ENCODE assay signal across 13 cellular contexts in the genomic region with DNA sequence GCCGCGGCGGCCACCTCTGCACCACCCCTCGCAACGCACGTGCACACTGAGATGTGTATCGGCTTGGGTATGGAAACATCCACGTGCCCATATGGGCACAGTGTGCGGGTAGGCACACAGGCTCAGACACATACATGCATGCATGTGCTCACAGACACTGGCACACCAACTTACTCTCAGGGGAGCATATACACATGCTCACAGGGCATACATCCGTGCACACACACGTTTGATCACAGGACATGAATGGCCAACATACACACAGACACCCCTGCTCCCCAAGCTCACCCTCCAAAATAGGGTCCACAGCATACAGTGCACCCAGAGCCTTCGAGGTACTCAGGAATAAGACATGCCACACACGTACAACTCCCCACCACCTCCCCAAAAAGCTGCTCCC. TPM values are rescaled to one million over a fixed set of nuclear protein-coding genes. Genes with fewer than 3 reads are reported as not detected.
DNase-seq lines count a peak whose midpoint lies in the region; ATAC-seq and TF ChIP-seq lines count a peak whose summit lies in the region.
"Had no signal": no experiment of that assay in that cellular context is flagged by ENCODE, and none has a peak within 500 bp of the region (broad histone marks: within the 10 kb centered on the region; RNA-seq: fewer than 3 reads in every experiment).

No MANE protein-coding gene starts in this region.

- peaks cover 5% of the 10 kb centered on the region for H3K27me3 Mint-ChIP-seq in neural progenitor cell (ENCODE audit: insufficient read depth, low read depth)

- no peak overlapping the region for H2AFZ ChIP-seq in neural progenitor cell (replicated peaks)

- H3K27ac ChIP-seq in ectodermal cell (ENCODE audit: insufficient read depth, low read depth, low read length, poor library complexity, severe bottlenecking) = no peak overlapping the region
- no peak overlapping the region for H3K27ac ChIP-seq in neural progenitor cell
- H3K27ac ChIP-seq: neutrophil had no signal

- no peaks in the 10 kb centered on the region for H3K36me3 Mint-ChIP-seq in neural progenitor cell

- peaks cover 17% of the 10 kb centered on the region for H4K20me1 ChIP-seq in neural progenitor cell (ENCODE audit: low read depth)

- H3K9me3 ChIP-seq in ectodermal cell (ENCODE audit: control insufficient read depth, low read length) = no peaks in the 10 kb centered on the region
- H3K9me3 ChIP-seq in neural progenitor cell (ENCODE audit: low read depth) = no peaks in the 10 kb centered on the region
- H3K9me3 ChIP-seq: neutrophil had no signal

- no peak overlapping the region for H3K9ac ChIP-seq in neural progenitor cell

- no peaks in the 10 kb centered on the region for H3K9me3 Mint-ChIP-seq in neural progenitor cell

- H3K4me3 Mint-ChIP-seq in neural progenitor cell = peak overlapping the region; percentile 91

- H3K4me1 ChIP-seq in ectodermal cell (ENCODE audit: control insufficient read depth, insufficient read depth, low read length) (peaks cover 23% of the 10 kb centered on the region), neural progenitor cell (peaks cover 14% of the 10 kb centered on the region)

- ATAC-seq in GM21526 (IDR thresholded peaks at IDR 0.05; ENCODE audit: low FRiP score, unreplicated experiment) = no peak

- peak overlapping the region; percentile 90 for H3K4me2 ChIP-seq in neural progenitor cell

- H3K79me2 ChIP-seq in neural progenitor cell (ENCODE audit: low read depth) = no peaks in the 10 kb centered on the region

- peaks cover 15% of the 10 kb centered on the region for H3F3A ChIP-seq in neural progenitor cell (ENCODE audit: low read depth)

- DNase-seq in NCI-H1092 treated with DMSO at 0.1 percent for 48 hours (lab: John Stamatoyannopoulos, UW) = peak; percentile 39
- DNase-seq in NCI-H1092 (lab: John Stamatoyannopoulos, UW) = no peak
- no peak for DNase-seq in H7
- no peak for DNase-seq in neural progenitor cell (ENCODE audit: low spot score)
- no peak for DNase-seq in occipital lobe (lab: John Stamatoyannopoulos, UW)
- DNase-seq in A172 (ENCODE audit: low spot score) = no peak
- DNase-seq: stimulated activated CD4-positive, alpha-beta T cell treated with anti-CD3 and anti-CD28 coated beads, Interleukin-1b, Interleukin-23, amount 100 ng/mL, for 48 hours; stimulated activated naive CD4-positive, alpha-beta T cell treated with Interleukin-2 at 50 U/mL for 16 hours; T1000 had no signal

- H3K27me3 ChIP-seq in H7 (ENCODE audit: control insufficient read depth, insufficient read depth, low read length) (peaks cover 75% of the 10 kb centered on the region), ectodermal cell (ENCODE audit: control insufficient read depth, insufficient read depth, low read length, poor library complexity, severe bottlenecking) (peaks cover 54% of the 10 kb centered on the region), neural progenitor cell (peaks cover 63% of the 10 kb centered on the region)

- H3K4me1 Mint-ChIP-seq in neural progenitor cell = peaks cover 26% of the 10 kb centered on the region

- 4 to 5% methylated on average over 13 of the region's 13 CpGs for WGBS in ectodermal cell, 2 experiments

- H3K36me3 ChIP-seq in H7 (replicated peaks; ENCODE audit: control insufficient read depth, insufficient read depth, low read length) (no peaks in the 10 kb centered on the region), ectodermal cell (ENCODE audit: control insufficient read depth, insufficient read depth, low read length) (no peaks in the 10 kb centered on the region), neural progenitor cell (no peaks in the 10 kb centered on the region)
- H3K36me3 ChIP-seq: neutrophil had no signal

- TF ChIP-seq CTCF in neural progenitor cell (IDR thresholded peaks at IDR 0.05) = no peak

- no peak overlapping the region for H3K27ac Mint-ChIP-seq in neural progenitor cell

- H3K4me3 ChIP-seq in H7 (ENCODE audit: insufficient read depth, low read depth, low read length) (peak overlapping the region; percentile 53), ectodermal cell (ENCODE audit: insufficient read depth, low read depth, low read length) (peak overlapping the region; percentile 42), neural progenitor cell (peak overlapping the region; percentile 80)

RNA-seq across cellular contexts. Expression of a gene that starts 52.9 kb away (rescaled TPM):
- total RNA-seq in H7 (2014; rRNA removed; shearing (Covaris generic)) = not detected in 2 replicates
- polyA plus RNA-seq in ectodermal cell (2013, experiment 1 of 4) = not detected
- not detected for polyA plus RNA-seq in ectodermal cell (2013, experiment 2 of 4)
- not detected for polyA plus RNA-seq in ectodermal cell (2013, experiment 3 of 4)
- polyA plus RNA-seq in ectodermal cell (2013, experiment 4 of 4) = not detected
- total RNA-seq in neural progenitor cell (ENCODE audit: low replicate concordance) (not detected in 2 replicates), occipital lobe (not detected)
- total RNA-seq in A172 (2014; rRNA removed; shearing (Covaris generic)) = not detected in 2 replicates
- total RNA-seq: OCI-LY7 had no signal
